10 cellular contexts compared by ENCODE assay signal in the genomic region with DNA sequence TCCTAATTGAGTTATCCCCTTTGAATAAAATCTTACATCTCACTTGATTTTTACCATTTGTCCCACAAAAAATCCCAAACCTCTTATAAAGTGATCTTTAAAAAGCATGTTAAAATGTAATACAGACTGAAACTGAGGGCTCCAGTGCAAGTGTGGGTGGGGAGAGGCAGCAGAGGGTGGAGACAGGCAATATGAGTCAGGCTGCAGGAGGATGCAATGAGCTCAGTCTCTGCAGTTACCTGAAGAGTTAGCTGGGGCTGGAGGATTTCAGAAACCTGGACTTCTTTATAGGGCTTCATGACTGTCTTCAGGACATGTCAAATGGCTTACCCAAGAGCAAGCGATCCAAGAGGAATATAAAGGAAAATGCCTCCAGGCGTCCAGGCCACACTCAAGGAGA. TPM values are rescaled to one million over a fixed set of nuclear protein-coding genes. Genes with fewer than 3 reads are reported as not detected.
DNase-seq lines count a peak whose midpoint lies in the region; ATAC-seq and TF ChIP-seq lines count a peak whose summit lies in the region.
"Had no signal": no experiment of that assay in that cellular context is flagged by ENCODE, and none has a peak within 500 bp of the region (broad histone marks: within the 10 kb centered on the region; RNA-seq: fewer than 3 reads in every experiment).

No MANE protein-coding gene starts in this region.

- no peaks in the 10 kb centered on the region for H4K20me1 ChIP-seq in MM.1S (ENCODE audit: insufficient read depth, low read length)

- H3K27me3 ChIP-seq in MM.1S (replicated peaks; ENCODE audit: insufficient read depth, low read length) (no peaks in the 10 kb centered on the region), ovary (no peaks in the 10 kb centered on the region)
- H3K27me3 ChIP-seq: adrenal gland had no signal

- no peak for TF ChIP-seq POLR2A in ovary (IDR thresholded peaks at IDR 0.05)

- no peak overlapping the region for H3K4me2 ChIP-seq in MM.1S (ENCODE audit: low read depth, low read length)

- H3K27ac ChIP-seq in MM.1S (ENCODE audit: low read length) (no peak overlapping the region), ovary (no peak overlapping the region)
- H3K27ac ChIP-seq: adrenal gland had no signal

- WGBS in ovary, 3 donors: 91 to 92% (median 91%) methylated on average over 2 of the region's 2 CpGs

- H3K9ac ChIP-seq in MM.1S (ENCODE audit: low read length): no peak overlapping the region

- intact Hi-C loops in ovary (cut with DNase I): no loop called here

- no peaks in the 10 kb centered on the region for H3K9me3 Mint-ChIP-seq in central memory CD8-positive, alpha-beta T cell
- H3K9me3 Mint-ChIP-seq: memory B cell had no signal

- H3K79me2 ChIP-seq in MM.1S (ENCODE audit: low read length): no peaks in the 10 kb centered on the region

- peaks cover 49% of the 10 kb centered on the region for H3K4me1 Mint-ChIP-seq in central memory CD8-positive, alpha-beta T cell

- H3K4me3 ChIP-seq in MM.1S (ENCODE audit: low read length) (no peak overlapping the region), ovary (no peak overlapping the region)
- H3K4me3 ChIP-seq: adrenal gland had no signal

- peak overlapping the region; percentile 95 for H3K27ac Mint-ChIP-seq in central memory CD8-positive, alpha-beta T cell (ENCODE audit: low read depth)
- H3K27ac Mint-ChIP-seq: memory B cell had no signal

- TF ChIP-seq CTCF in GM20000 (IDR thresholded peaks at IDR 0.05; ENCODE audit: extremely low read depth, missing control alignments) (no peak), MM.1S (IDR thresholded peaks at IDR 0.05; ENCODE audit: low read length) (no peak), ovary (IDR thresholded peaks at IDR 0.05) (no peak)

- H2AFZ ChIP-seq in MM.1S (ENCODE audit: low read length): no peak overlapping the region

- peaks cover 3% of the 10 kb centered on the region for H3K36me3 Mint-ChIP-seq in central memory CD8-positive, alpha-beta T cell (ENCODE audit: insufficient read depth)
- H3K36me3 Mint-ChIP-seq: memory B cell had no signal

- H3K9me3 ChIP-seq in MM.1S (replicated peaks; ENCODE audit: insufficient read depth, low read length) (no peaks in the 10 kb centered on the region), ovary (no peaks in the 10 kb centered on the region)
- H3K9me3 ChIP-seq: adrenal gland had no signal

- H3K36me3 ChIP-seq in MM.1S (replicated peaks; ENCODE audit: insufficient read depth, low read length) (no peaks in the 10 kb centered on the region), ovary (no peaks in the 10 kb centered on the region)
- H3K36me3 ChIP-seq: adrenal gland had no signal

- H3K27me3 Mint-ChIP-seq in central memory CD8-positive, alpha-beta T cell: no peaks in the 10 kb centered on the region
- H3K27me3 Mint-ChIP-seq: memory B cell had no signal

- H3F3A ChIP-seq in MM.1S (ENCODE audit: insufficient read depth, low read length): no peaks in the 10 kb centered on the region

- H3K4me3 Mint-ChIP-seq in central memory CD8-positive, alpha-beta T cell: peak overlapping the region; percentile 67
- H3K4me3 Mint-ChIP-seq: memory B cell had no signal

- H3K4me1 ChIP-seq in MM.1S (ENCODE audit: low read length): no peaks in the 10 kb centered on the region
- no peaks in the 10 kb centered on the region for H3K4me1 ChIP-seq in ovary (ENCODE audit: insufficient read depth)
- H3K4me1 ChIP-seq: adrenal gland had no signal

- H3K9me2 ChIP-seq in MM.1S (replicated peaks; ENCODE audit: insufficient read depth, low read length): no peaks in the 10 kb centered on the region

- DNase-seq in GM20000 (ENCODE audit: low spot score): peak; percentile 44
- peak; percentile 27 for DNase-seq in activated CD4-positive, alpha-beta T cell treated with anti-CD3 and anti-CD28 coated beads, Interleukin-2, amount 50 U/mL, for 1 hour
- DNase-seq in central memory CD8-positive, alpha-beta T cell (ENCODE audit: low spot score in 2 of 2): no peak
- peak; percentile 35 to 61 for DNase-seq in stimulated activated CD4-positive, alpha-beta T cell treated with anti-CD3 and anti-CD28 coated beads, Interleukin-4, amount 100 ng/mL, for 4 hours
- DNase-seq in COLO829 (ENCODE audit: low spot score): no peak
- no peak for DNase-seq in MM.1S
- no peak for DNase-seq in inferior parietal cortex (ENCODE audit: extremely low spot score)
- no peak for DNase-seq in ovary
- DNase-seq: adrenal gland had no signal

- no peak for TF ChIP-seq EP300 in ovary (IDR thresholded peaks at IDR 0.05)

- peak; percentile 54 for ATAC-seq in central memory CD8-positive, alpha-beta T cell (replicated peaks; ENCODE audit: extremely low read depth, poor library complexity, severe bottlenecking)

RNA-seq across cellular contexts. Expression of gene COLQ, which starts 14.3 kb away (rescaled TPM):
- 1 to 10 TPM; 1.9 to 6.1 (median 3.6) TPM for total RNA-seq in ovary
- 1 to 10 TPM; 1.9 to 2.8 TPM for polyA plus RNA-seq in ovary

Comparison
In these comparisons a context has a peak if more than half of its experiments do, and no peak if none do; other contexts are left out.
1. DNase-seq: peak in GM20000 (single experiment), activated CD4-positive, alpha-beta T cell treated with anti-CD3 and anti-CD28 coated beads, Interleukin-2, amount 50 U/mL, for 1 hour (single experiment) and stimulated activated CD4-positive, alpha-beta T cell treated with anti-CD3 and anti-CD28 coated beads, Interleukin-4, amount 100 ng/mL, for 4 hours (2 of 2); none in central memory CD8-positive, alpha-beta T cell (0 of 2), COLO829 (single experiment), MM.1S (single experiment), inferior parietal cortex (single experiment) and ovary (0 of 5).